8 cellular contexts compared by ENCODE assay signal in genomic region chr7:80134105-80134535, GRCh38. TPM values are rescaled to one million over a fixed set of nuclear protein-coding genes. Genes with fewer than 3 reads are reported as not detected.
DNase-seq lines count a peak whose midpoint lies in the region; ATAC-seq and TF ChIP-seq lines count a peak whose summit lies in the region.

No MANE protein-coding gene starts in this region.

- H3K36me3 Mint-ChIP-seq in endodermal cell (ENCODE audit: low read depth) (no peaks in the 10 kb centered on the region), naive B cell (peaks cover 0 to 7% of the 10 kb centered on the region in 2 donors)

- 9 to 15% methylated on average over 9 to 12 of the region's 12 CpGs for WGBS in endodermal cell (ENCODE audit: insufficient coverage in 1 of 2, insufficient read length in 1 of 2), 2 experiments

- no TSS peak for BruUV-seq in OCI-LY7 (replicated peaks; lab: Mats Ljungman, UMichigan)

- H3K4me3 ChIP-seq in AG04449 (ENCODE audit: low read depth, low read length) (peak overlapping the region; percentile 68), endodermal cell (ENCODE audit: low read length) (peak overlapping the region; percentile 98), OCI-LY7 (ENCODE audit: low read depth, low read length, poor library complexity, severe bottlenecking) (no peak overlapping the region)

- no peak overlapping the region for H3K9ac ChIP-seq in endodermal cell (ENCODE audit: extremely low read depth, low read length, poor library complexity, severe bottlenecking)

- H3K9me2 ChIP-seq in OCI-LY7 (ENCODE audit: insufficient read depth, low read length), result no peaks in the 10 kb centered on the region

- H3K4me2 ChIP-seq in OCI-LY7 (ENCODE audit: low read length), result no peak overlapping the region

- H3K79me2 ChIP-seq in OCI-LY7 (ENCODE audit: insufficient read depth, low read depth, low read length), result no peaks in the 10 kb centered on the region

- POLR2A ChIA-PET in AG04449 (lab: Yijun Ruan, JAX) (interaction anchor here (0.6 to 1.2 kb wide), 4 partner anchors 12 to 258 kb away, joined by 3 read pairs; no protein-coding TSS in a partner anchor), OCI-LY7 (lab: Charles Lee) (no interaction called here)

- no peaks in the 10 kb centered on the region for H3K9me3 ChIP-seq in endodermal cell (ENCODE audit: control insufficient read depth, low read length)
- H3K9me3 ChIP-seq in OCI-LY7 (ENCODE audit: low read length), result no peaks in the 10 kb centered on the region

- H3K36me3 ChIP-seq in endodermal cell (ENCODE audit: control insufficient read depth, insufficient read depth, low read length), result no peaks in the 10 kb centered on the region
- no peaks in the 10 kb centered on the region for H3K36me3 ChIP-seq in OCI-LY7 (ENCODE audit: insufficient read depth, low read length)

- no peaks in the 10 kb centered on the region for H4K20me1 ChIP-seq in OCI-LY7 (ENCODE audit: insufficient read depth, low read length)

- H3K27me3 Mint-ChIP-seq in endodermal cell (ENCODE audit: insufficient read depth) (peaks cover 35% of the 10 kb centered on the region), naive B cell (peaks cover 31 to 41% (median 35%) of the 10 kb centered on the region in 3 donors)

- CTCF ChIA-PET in AG04449 (lab: Yijun Ruan, JAX) (interaction anchor here (0.6 to 2.6 kb wide), 17 partner anchors 9 to 323 kb away, joined by 3 to 23 read pairs (median 4); no protein-coding TSS in a partner anchor), OCI-LY7 (lab: Charles Lee; ENCODE audit: unreplicated experiment) (no interaction called here)

- no peaks in the 10 kb centered on the region for H3K9me3 Mint-ChIP-seq in endodermal cell
- peaks cover 0 to 4% (median 0%) of the 10 kb centered on the region in 7 donors for H3K9me3 Mint-ChIP-seq in naive B cell

- H3K4me1 Mint-ChIP-seq in endodermal cell (peaks cover 29% of the 10 kb centered on the region), naive B cell (peaks cover 16 to 30% (median 18%) of the 10 kb centered on the region in 3 donors)

- in situ Hi-C loops in GM13976 (cut with MboI; ENCODE audit: low sequenced_read_pairs, unreplicated experiment), result no loop called here

- H3K27ac ChIP-seq in endodermal cell (ENCODE audit: low read depth, low read length), result no peak overlapping the region
- no peak overlapping the region for H3K27ac ChIP-seq in OCI-LY7 (ENCODE audit: low read depth, low read length, poor library complexity, severe bottlenecking)

- TF ChIP-seq CTCF in AG04449 (IDR thresholded peaks at IDR 0.05; ENCODE audit: insufficient read depth, low read length, missing control alignments), result no peak
- no peak for TF ChIP-seq CTCF in endodermal cell (conservative IDR thresholded peaks at IDR 0.05)
- TF ChIP-seq CTCF in OCI-LY7 (conservative IDR thresholded peaks at IDR 0.05; ENCODE audit: low read length), result no peak
- TF ChIP-seq CTCF in GM13976 (IDR thresholded peaks at IDR 0.05; ENCODE audit: borderline replicate concordance, control extremely low read depth, extremely low read depth, insufficient read depth, missing control alignments), result no peak

- H3K4me3 Mint-ChIP-seq in endodermal cell, result peak overlapping the region; percentile 80
- peak overlapping the region; percentile 75 to 87 (median 79) for H3K4me3 Mint-ChIP-seq in naive B cell

- intact Hi-C loops in OCI-LY7 (cut with micrococcal nuclease; ENCODE audit: unreplicated experiment), result no loop called here

- no peak overlapping the region for H2AFZ ChIP-seq in OCI-LY7 (ENCODE audit: low read length)

- H3K4me1 ChIP-seq in endodermal cell (ENCODE audit: control insufficient read depth, insufficient read depth, low read length) (peaks cover 9% of the 10 kb centered on the region), OCI-LY7 (ENCODE audit: insufficient read depth, low read length, poor library complexity, severe bottlenecking) (no peaks in the 10 kb centered on the region)

- ATAC-seq in naive B cell (ENCODE audit: low read depth in 2 of 2) (peak in 1 of 2 donors; percentile 5), HG02610 (IDR thresholded peaks at IDR 0.05; ENCODE audit: unreplicated experiment) (no peak)

- H3K27ac Mint-ChIP-seq in endodermal cell (peak overlapping the region; percentile 90), naive B cell (peak overlapping the region in 1 of 6 donors; percentile 53)

- H3K27me3 ChIP-seq in endodermal cell (ENCODE audit: control insufficient read depth, insufficient read depth, low read length, poor library complexity, severe bottlenecking), result no peaks in the 10 kb centered on the region

- DNase-seq in AG04449 (ENCODE audit: low read depth, low spot score), result no peak
- peak; percentile 54 for DNase-seq in NCI-H2107 (lab: John Stamatoyannopoulos, UW)
- DNase-seq in endodermal cell, result no peak
- DNase-seq in naive B cell, result no peak
- DNase-seq in OCI-LY7 (ENCODE audit: low spot score), result no peak
- DNase-seq in SW480 (ENCODE audit: low spot score), result no peak
- DNase-seq in GM13976 (ENCODE audit: low spot score), result no peak

RNA-seq across cellular contexts. Expression of gene GNAI1, which starts 0.5 kb away (rescaled TPM):
- total RNA-seq in endodermal cell (10 to 100 TPM; 21.5 to 27.0 TPM), OCI-LY7 (2022) (not detected in 2 replicates)
- 34.3 TPM for polyA plus RNA-seq in endodermal cell (2013, experiment 1 of 2)
- 28.9 TPM for polyA plus RNA-seq in endodermal cell (2013, experiment 2 of 2)
- 1 to 10 TPM in 2 of 6 donors, under 1 TPM in 2, not detected in 2; 0.44 to 1.1 (median 0.93) TPM for polyA plus RNA-seq in naive B cell (ENCODE audit: low read depth in 6 of 6)
- not detected in 2 replicates for total RNA-seq in OCI-LY7 (2014; rRNA removed; shearing (Covaris generic))

Comparison
In these comparisons a context has a peak if more than half of its experiments do, and no peak if none do; other contexts are left out.
1. RNA of gene GNAI1, which starts 0.5 kb away (total RNA-seq): 21.5 to 27.0 TPM in endodermal cell; not detected in OCI-LY7; every median in the first group is over 10 times any median in the second.